Comparison of ENCODE assay signal across 1 cellular context in genomic region chr14:53954551-53955233, GRCh38.
TF ChIP-seq lines count a peak whose summit lies in the region.

No MANE protein-coding gene starts in this region.

TF ChIP-seq in HepG2, 621 proteins besides CTCF, POLR2A, EP300 and RAD21 (continued from another document):
- no peak for TF ChIP-seq ZBTB26 (CRISPR knock-in tag; IDR thresholded peaks at IDR 0.05; ENCODE audit: borderline replicate concordance)
- TF ChIP-seq CREB1 (IDR thresholded peaks at IDR 0.05), result no peak
- TF ChIP-seq CREB1 (CRISPR knock-in tag; IDR thresholded peaks at IDR 0.05), result no peak
- no peak for TF ChIP-seq ZKSCAN8 (CRISPR knock-in tag; IDR thresholded peaks at IDR 0.05; ENCODE audit: borderline replicate concordance)
- peak; percentile 88 for TF ChIP-seq RBFOX2 (IDR thresholded peaks at IDR 0.05; ENCODE audit: low read depth, low read length)
- TF ChIP-seq NCOA1 (CRISPR knock-in tag; IDR thresholded peaks at IDR 0.05), result no peak
- no peak for TF ChIP-seq ZNF256 (CRISPR knock-in tag; conservative IDR thresholded peaks at IDR 0.05)
- 0 out of 3 replicates have a peak, but pooled peaks have one; percentile 13 for TF ChIP-seq MXI1 (IDR thresholded peaks at IDR 0.05; ENCODE audit: borderline replicate concordance, low read depth, low read length)
- peak; percentile 60 for TF ChIP-seq HNRNPLL (IDR thresholded peaks at IDR 0.05; ENCODE audit: low read depth, low read length, poor library complexity, severe bottlenecking)
- no peak for TF ChIP-seq HNRNPL (IDR thresholded peaks at IDR 0.05; ENCODE audit: low read depth, low read length)
- no peak for TF ChIP-seq SALL2 (CRISPR knock-in tag; IDR thresholded peaks at IDR 0.05)
- 0 out of 2 replicates have a peak, but pooled peaks have one; percentile 1 for TF ChIP-seq MEIS2 (CRISPR knock-in tag; IDR thresholded peaks at IDR 0.05)
- TF ChIP-seq NCOA5 (CRISPR knock-in tag; IDR thresholded peaks at IDR 0.05), result no peak
- no peak for TF ChIP-seq ZNF724P (CRISPR knock-in tag; IDR thresholded peaks at IDR 0.05; ENCODE audit: borderline replicate concordance)
- TF ChIP-seq HDAC6 (IDR thresholded peaks at IDR 0.05; ENCODE audit: low read depth, low read length), result no peak
- no peak for TF ChIP-seq ETV5 (CRISPR knock-in tag; IDR thresholded peaks at IDR 0.05; ENCODE audit: borderline replicate concordance)
- no peak for TF ChIP-seq THAP9 (CRISPR knock-in tag; IDR thresholded peaks at IDR 0.05; ENCODE audit: borderline replicate concordance)
- TF ChIP-seq, protein P1, sequence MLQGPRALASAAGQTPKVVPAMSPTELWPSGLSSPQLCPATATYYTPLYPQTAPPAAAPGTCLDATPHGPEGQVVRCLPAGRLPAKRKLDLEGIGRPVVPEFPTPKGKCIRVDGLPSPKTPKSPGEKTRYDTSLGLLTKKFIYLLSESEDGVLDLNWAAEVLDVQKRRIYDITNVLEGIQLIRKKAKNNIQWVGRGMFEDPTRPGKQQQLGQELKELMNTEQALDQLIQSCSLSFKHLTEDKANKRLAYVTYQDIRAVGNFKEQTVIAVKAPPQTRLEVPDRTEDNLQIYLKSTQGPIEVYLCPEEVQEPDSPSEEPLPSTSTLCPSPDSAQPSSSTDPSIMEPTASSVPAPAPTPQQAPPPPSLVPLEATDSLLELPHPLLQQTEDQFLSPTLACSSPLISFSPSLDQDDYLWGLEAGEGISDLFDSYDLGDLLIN (CRISPR knock-in tag; IDR thresholded peaks at IDR 0.05; ENCODE audit: borderline replicate concordance), result no peak
- TF ChIP-seq, protein P2, sequence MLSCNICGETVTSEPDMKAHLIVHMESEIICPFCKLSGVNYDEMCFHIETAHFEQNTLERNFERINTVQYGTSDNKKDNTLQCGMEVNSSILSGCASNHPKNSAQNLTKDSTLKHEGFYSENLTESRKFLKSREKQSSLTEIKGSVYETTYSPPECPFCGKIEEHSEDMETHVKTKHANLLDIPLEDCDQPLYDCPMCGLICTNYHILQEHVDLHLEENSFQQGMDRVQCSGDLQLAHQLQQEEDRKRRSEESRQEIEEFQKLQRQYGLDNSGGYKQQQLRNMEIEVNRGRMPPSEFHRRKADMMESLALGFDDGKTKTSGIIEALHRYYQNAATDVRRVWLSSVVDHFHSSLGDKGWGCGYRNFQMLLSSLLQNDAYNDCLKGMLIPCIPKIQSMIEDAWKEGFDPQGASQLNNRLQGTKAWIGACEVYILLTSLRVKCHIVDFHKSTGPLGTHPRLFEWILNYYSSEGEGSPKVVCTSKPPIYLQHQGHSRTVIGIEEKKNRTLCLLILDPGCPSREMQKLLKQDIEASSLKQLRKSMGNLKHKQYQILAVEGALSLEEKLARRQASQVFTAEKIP (CRISPR knock-in tag; IDR thresholded peaks at IDR 0.05; ENCODE audit: borderline replicate concordance), result no peak
- no peak for TF ChIP-seq CBX2 (IDR thresholded peaks at IDR 0.05; ENCODE audit: low read depth, low read length)
- no peak for TF ChIP-seq CBX2 (CRISPR knock-in tag; IDR thresholded peaks at IDR 0.05; ENCODE audit: low read depth)
- TF ChIP-seq NONO (IDR thresholded peaks at IDR 0.05), result no peak
- 0 out of 2 replicates have a peak, but pooled peaks have one; percentile 26 for TF ChIP-seq NONO (CRISPR knock-in tag; conservative IDR thresholded peaks at IDR 0.05)
- TF ChIP-seq ZNF274 (CRISPR knock-in tag; IDR thresholded peaks at IDR 0.05), result peak; percentile 34; the same call in 1 of the 2 replicates
- TF ChIP-seq, protein P3, sequence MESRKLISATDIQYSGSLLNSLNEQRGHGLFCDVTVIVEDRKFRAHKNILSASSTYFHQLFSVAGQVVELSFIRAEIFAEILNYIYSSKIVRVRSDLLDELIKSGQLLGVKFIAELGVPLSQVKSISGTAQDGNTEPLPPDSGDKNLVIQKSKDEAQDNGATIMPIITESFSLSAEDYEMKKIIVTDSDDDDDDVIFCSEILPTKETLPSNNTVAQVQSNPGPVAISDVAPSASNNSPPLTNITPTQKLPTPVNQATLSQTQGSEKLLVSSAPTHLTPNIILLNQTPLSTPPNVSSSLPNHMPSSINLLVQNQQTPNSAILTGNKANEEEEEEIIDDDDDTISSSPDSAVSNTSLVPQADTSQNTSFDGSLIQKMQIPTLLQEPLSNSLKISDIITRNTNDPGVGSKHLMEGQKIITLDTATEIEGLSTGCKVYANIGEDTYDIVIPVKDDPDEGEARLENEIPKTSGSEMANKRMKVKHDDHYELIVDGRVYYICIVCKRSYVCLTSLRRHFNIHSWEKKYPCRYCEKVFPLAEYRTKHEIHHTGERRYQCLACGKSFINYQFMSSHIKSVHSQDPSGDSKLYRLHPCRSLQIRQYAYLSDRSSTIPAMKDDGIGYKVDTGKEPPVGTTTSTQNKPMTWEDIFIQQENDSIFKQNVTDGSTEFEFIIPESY (CRISPR knock-in tag; IDR thresholded peaks at IDR 0.05), result no peak
- TF ChIP-seq ZNF546 (CRISPR knock-in tag; conservative IDR thresholded peaks at IDR 0.05), result no peak
- 0 out of 2 replicates have a peak, but pooled peaks have one; percentile 32 for TF ChIP-seq GLI4 (CRISPR knock-in tag; IDR thresholded peaks at IDR 0.05; ENCODE audit: borderline replicate concordance)
- no peak for TF ChIP-seq REL (CRISPR knock-in tag; conservative IDR thresholded peaks at IDR 0.05)
- TF ChIP-seq ZNF567 (CRISPR knock-in tag; IDR thresholded peaks at IDR 0.05; ENCODE audit: borderline replicate concordance), result no peak
- no peak for TF ChIP-seq AHR (CRISPR knock-in tag; IDR thresholded peaks at IDR 0.05)
- TF ChIP-seq, protein P4, sequence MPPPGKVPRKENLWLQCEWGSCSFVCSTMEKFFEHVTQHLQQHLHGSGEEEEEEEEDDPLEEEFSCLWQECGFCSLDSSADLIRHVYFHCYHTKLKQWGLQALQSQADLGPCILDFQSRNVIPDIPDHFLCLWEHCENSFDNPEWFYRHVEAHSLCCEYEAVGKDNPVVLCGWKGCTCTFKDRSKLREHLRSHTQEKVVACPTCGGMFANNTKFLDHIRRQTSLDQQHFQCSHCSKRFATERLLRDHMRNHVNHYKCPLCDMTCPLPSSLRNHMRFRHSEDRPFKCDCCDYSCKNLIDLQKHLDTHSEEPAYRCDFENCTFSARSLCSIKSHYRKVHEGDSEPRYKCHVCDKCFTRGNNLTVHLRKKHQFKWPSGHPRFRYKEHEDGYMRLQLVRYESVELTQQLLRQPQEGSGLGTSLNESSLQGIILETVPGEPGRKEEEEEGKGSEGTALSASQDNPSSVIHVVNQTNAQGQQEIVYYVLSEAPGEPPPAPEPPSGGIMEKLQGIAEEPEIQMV (CRISPR knock-in tag; IDR thresholded peaks at IDR 0.05; ENCODE audit: low read depth), result no peak
- no peak for TF ChIP-seq KLF13 (CRISPR knock-in tag; IDR thresholded peaks at IDR 0.05)
